In the genomic region with DNA sequence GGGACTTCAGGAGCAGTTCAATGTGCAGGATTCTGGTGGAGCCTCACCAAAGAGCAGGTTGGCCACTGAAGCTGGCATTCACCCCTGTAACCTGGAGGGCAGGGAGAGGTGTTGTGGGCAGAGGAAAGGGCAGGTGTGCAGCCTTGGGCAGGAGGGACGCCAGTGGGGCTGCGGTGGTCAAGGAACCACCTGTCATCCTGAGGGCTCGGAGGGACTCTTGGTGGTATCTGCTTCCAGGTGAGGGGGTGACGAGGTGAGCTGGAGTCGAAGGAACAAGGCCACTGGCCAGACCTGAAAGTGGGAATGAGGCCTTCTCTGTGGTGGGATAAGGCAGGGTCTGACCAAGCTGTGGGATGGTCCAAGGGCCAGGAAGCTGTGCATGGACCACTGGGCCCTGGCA, we compare ENCODE assay signal across 2 cellular contexts.
TF ChIP-seq lines count a peak whose summit lies in the region.

No MANE protein-coding gene starts in this region.

TF ChIP-seq in IMR-90, 13 proteins besides CTCF, POLR2A, EP300 and RAD21:
- TF ChIP-seq RFX5 (IDR thresholded peaks at IDR 0.05; ENCODE audit: low read depth, low read length) (no peak), SMC3 (IDR thresholded peaks at IDR 0.05; ENCODE audit: low read depth, low read length) (no peak), NFE2L2 (IDR thresholded peaks at IDR 0.05; ENCODE audit: low read depth, low read length) (no peak), MXI1 (IDR thresholded peaks at IDR 0.05; ENCODE audit: borderline replicate concordance, low read depth, low read length) (no peak), MAFK (IDR thresholded peaks at IDR 0.05; ENCODE audit: low read depth, low read length) (no peak), BHLHE40 (IDR thresholded peaks at IDR 0.05; ENCODE audit: low read depth, low read length) (no peak), RCOR1 (IDR thresholded peaks at IDR 0.05; ENCODE audit: insufficient replicate concordance, low read length) (no peak), CHD1 (IDR thresholded peaks at IDR 0.05; ENCODE audit: low read depth, low read length) (no peak), CEBPB (IDR thresholded peaks at IDR 0.05; ENCODE audit: low read depth, low read length) (no peak), FOS (IDR thresholded peaks at IDR 0.05; ENCODE audit: low read depth, low read length) (no peak), MAZ (IDR thresholded peaks at IDR 0.05; ENCODE audit: borderline replicate concordance, low read depth, low read length) (no peak)
- TF ChIP-seq, protein P1, sequence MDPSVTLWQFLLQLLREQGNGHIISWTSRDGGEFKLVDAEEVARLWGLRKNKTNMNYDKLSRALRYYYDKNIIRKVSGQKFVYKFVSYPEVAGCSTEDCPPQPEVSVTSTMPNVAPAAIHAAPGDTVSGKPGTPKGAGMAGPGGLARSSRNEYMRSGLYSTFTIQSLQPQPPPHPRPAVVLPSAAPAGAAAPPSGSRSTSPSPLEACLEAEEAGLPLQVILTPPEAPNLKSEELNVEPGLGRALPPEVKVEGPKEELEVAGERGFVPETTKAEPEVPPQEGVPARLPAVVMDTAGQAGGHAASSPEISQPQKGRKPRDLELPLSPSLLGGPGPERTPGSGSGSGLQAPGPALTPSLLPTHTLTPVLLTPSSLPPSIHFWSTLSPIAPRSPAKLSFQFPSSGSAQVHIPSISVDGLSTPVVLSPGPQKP (IDR thresholded peaks at IDR 0.05; ENCODE audit: borderline replicate concordance, low read depth, low read length): no peak
- TF ChIP-seq, protein P2, sequence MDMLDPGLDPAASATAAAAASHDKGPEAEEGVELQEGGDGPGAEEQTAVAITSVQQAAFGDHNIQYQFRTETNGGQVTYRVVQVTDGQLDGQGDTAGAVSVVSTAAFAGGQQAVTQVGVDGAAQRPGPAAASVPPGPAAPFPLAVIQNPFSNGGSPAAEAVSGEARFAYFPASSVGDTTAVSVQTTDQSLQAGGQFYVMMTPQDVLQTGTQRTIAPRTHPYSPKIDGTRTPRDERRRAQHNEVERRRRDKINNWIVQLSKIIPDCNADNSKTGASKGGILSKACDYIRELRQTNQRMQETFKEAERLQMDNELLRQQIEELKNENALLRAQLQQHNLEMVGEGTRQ (IDR thresholded peaks at IDR 0.05; ENCODE audit: low read depth, low read length): no peak

TF ChIP-seq in H1, 55 proteins besides CTCF, POLR2A, EP300 and RAD21:
- no peak for TF ChIP-seq NRF1 (IDR thresholded peaks at IDR 0.05; ENCODE audit: low read depth, low read length)
